Comparison of ENCODE assay signal across 12 cellular contexts in genomic region chr15:29859981-29860745, GRCh38. TPM values are rescaled to one million over a fixed set of nuclear protein-coding genes. Genes with fewer than 3 reads are reported as not detected.
DNase-seq lines count a peak whose midpoint lies in the region; ATAC-seq and TF ChIP-seq lines count a peak whose summit lies in the region.
"Had no signal": no experiment of that assay in that cellular context is flagged by ENCODE, and none has a peak within 500 bp of the region (broad histone marks: within the 10 kb centered on the region; RNA-seq: fewer than 3 reads in every experiment).

No MANE protein-coding gene starts in this region.

- H2BK120ac ChIP-seq in neuronal stem cell (ENCODE audit: low read depth, low read length): no peak overlapping the region

- H2AFZ ChIP-seq in neuronal stem cell (ENCODE audit: low read length): peak overlapping the region; percentile 19

- ATAC-seq in GM18858 (IDR thresholded peaks at IDR 0.05; ENCODE audit: unreplicated experiment): no peak
- no peak for ATAC-seq in HG02981 (IDR thresholded peaks at IDR 0.05; ENCODE audit: unreplicated experiment)
- no peak for ATAC-seq in HG03025 (IDR thresholded peaks at IDR 0.05; ENCODE audit: low FRiP score, unreplicated experiment)
- ATAC-seq: activated CD8-positive, alpha-beta T cell treated with anti-CD3 and anti-CD28 coated beads for 36 hours had no signal

- H3K79me1 ChIP-seq in neuronal stem cell (ENCODE audit: low read depth, low read length): no peaks in the 10 kb centered on the region

- H3K4ac ChIP-seq in neuronal stem cell (ENCODE audit: low read length): no peak overlapping the region

- H4K91ac ChIP-seq in neuronal stem cell (ENCODE audit: low read depth, low read length, poor library complexity): no peak overlapping the region

- peaks cover 0 to 28% (median 0%) of the 10 kb centered on the region in 11 experiments; a peak in 4 of 22 replicates for H3K27me3 ChIP-seq in BLaER1 treated with 17β-estradiol and CSF1 and Interleukin-3, amounts not matched to agents 10 nM and 100 nM
- no peaks in the 10 kb centered on the region for H3K27me3 ChIP-seq in neuronal stem cell (ENCODE audit: control insufficient read depth in 3 of 3, insufficient read depth in 3 of 3, low read depth in 1 of 3, low read length in 3 of 3)

- no peaks in the 10 kb centered on the region for H3K9me3 ChIP-seq in BLaER1 treated with 17β-estradiol and CSF1 and Interleukin-3, amounts not matched to agents 10 nM and 100 nM (replicated peaks in 1 of 11)
- no peaks in the 10 kb centered on the region for H3K9me3 ChIP-seq in neuronal stem cell (replicated peaks in 1 of 2; ENCODE audit: control insufficient read depth in 2 of 2, insufficient read depth in 1 of 2, low read depth in 1 of 2, low read length in 2 of 2)
- H3K9me3 ChIP-seq: Caco-2, HAP-1 had no signal

- no CpG with 5 or more reads among the region's 4 CpGs for WGBS in neuronal stem cell (ENCODE audit: extremely low coverage in 2 of 2, insufficient read length in 2 of 2, insufficient replicate concordance in 1 of 2), 2 donors

- peak overlapping the region in 8 of 11 experiments; percentile 2 to 55 (median 20); a peak in 9 of 22 replicates for H3K4me2 ChIP-seq in BLaER1 treated with 17β-estradiol and CSF1 and Interleukin-3, amounts not matched to agents 10 nM and 100 nM
- H3K4me2 ChIP-seq in neuronal stem cell (ENCODE audit: insufficient read depth, low read length, poor library complexity, severe bottlenecking): no peak overlapping the region

- TF ChIP-seq CTCF in NB4 (IDR thresholded peaks at IDR 0.05; ENCODE audit: low read depth, low read length): no peak
- no peak for TF ChIP-seq CTCF in choroid plexus epithelial cell (conservative IDR thresholded peaks at IDR 0.05; ENCODE audit: low read depth, low read length)

- H4K8ac ChIP-seq in neuronal stem cell (ENCODE audit: low read depth, low read length): no peak overlapping the region

- H3K27ac ChIP-seq in BLaER1 treated with 17β-estradiol and CSF1 and Interleukin-3, amounts not matched to agents 10 nM and 100 nM: no peak overlapping the region
- no peak overlapping the region for H3K27ac ChIP-seq in neuronal stem cell (replicated peaks; ENCODE audit: low read length)

- no peak overlapping the region for H3K18ac ChIP-seq in neuronal stem cell (ENCODE audit: low read length)

- no peak overlapping the region for H3K14ac ChIP-seq in neuronal stem cell (ENCODE audit: low read length)

- TF ChIP-seq POLR2A in NB4 (IDR thresholded peaks at IDR 0.05; ENCODE audit: extremely low read depth, insufficient read length): no peak

- H4K20me1 ChIP-seq in BLaER1 treated with 17β-estradiol and CSF1 and Interleukin-3, amounts not matched to agents 10 nM and 100 nM: no peaks in the 10 kb centered on the region

- H2BK5ac ChIP-seq in neuronal stem cell (ENCODE audit: low read length): no peak overlapping the region

- no peaks in the 10 kb centered on the region for H3K36me3 ChIP-seq in BLaER1 treated with 17β-estradiol and CSF1 and Interleukin-3, amounts not matched to agents 10 nM and 100 nM
- H3K36me3 ChIP-seq in neuronal stem cell (replicated peaks in 1 of 2; ENCODE audit: control insufficient read depth in 2 of 2, insufficient read depth in 2 of 2, low read length in 2 of 2): no peaks in the 10 kb centered on the region
- H3K36me3 ChIP-seq: HAP-1 had no signal

- H3K9ac ChIP-seq in BLaER1 treated with 17β-estradiol and CSF1 and Interleukin-3, amounts not matched to agents 10 nM and 100 nM: no peak overlapping the region
- H3K9ac ChIP-seq in neuronal stem cell (ENCODE audit: low read depth, low read length, poor library complexity): no peak overlapping the region

- DNase-seq in NB4 (ENCODE audit: low read depth) (peak; percentile 12), choroid plexus epithelial cell (ENCODE audit: low read depth) (peak; percentile 68), neuronal stem cell (ENCODE audit: low spot score) (no peak)
- no peak for DNase-seq in stimulated activated CD4-positive, alpha-beta T cell treated with anti-CD3 and anti-CD28 coated beads, Interleukin-4, amount 100 ng/mL, for 24 hours
- DNase-seq: activated CD8-positive, alpha-beta T cell treated with anti-CD3 and anti-CD28 coated beads for 36 hours; activated gamma-delta T cell; Caco-2 had no signal

- H3K23ac ChIP-seq in neuronal stem cell (ENCODE audit: low read depth, low read length, poor library complexity): no peak overlapping the region

- no peak overlapping the region for H2AK5ac ChIP-seq in neuronal stem cell (ENCODE audit: low read depth, low read length)

- no peak overlapping the region for H3K4me3 ChIP-seq in BLaER1 treated with 17β-estradiol and CSF1 and Interleukin-3, amounts not matched to agents 10 nM and 100 nM
- H3K4me3 ChIP-seq in NB4 (ENCODE audit: low read depth, low read length) (no peak overlapping the region), choroid plexus epithelial cell (ENCODE audit: low read depth, low read length) (no peak overlapping the region), neuronal stem cell (ENCODE audit: low read length in 2 of 2) (no peak overlapping the region)
- H3K4me3 ChIP-seq: HAP-1 had no signal

- H3K4me1 ChIP-seq in BLaER1 treated with 17β-estradiol and CSF1 and Interleukin-3, amounts not matched to agents 10 nM and 100 nM: peaks cover 0 to 14% (median 12%) of the 10 kb centered on the region in 10 experiments; a peak in 13 of 20 replicates
- H3K4me1 ChIP-seq in neuronal stem cell (ENCODE audit: control insufficient read depth in 2 of 2, insufficient read depth in 1 of 2, low read depth in 1 of 2, low read length in 2 of 2): no peaks in the 10 kb centered on the region

- no peak overlapping the region for H2BK12ac ChIP-seq in neuronal stem cell (ENCODE audit: low read length)

- no peak overlapping the region for H2BK15ac ChIP-seq in neuronal stem cell (ENCODE audit: low read length)

RNA-seq across cellular contexts. Expression of gene TJP1, which starts 37.9 kb away (rescaled TPM):
- polyA plus RNA-seq in neuronal stem cell (2013, experiment 1 of 2): 57.3 TPM
- 58.1 TPM for polyA plus RNA-seq in neuronal stem cell (2013, experiment 2 of 2)

Comparison
In these comparisons a context has a peak if more than half of its experiments do, and no peak if none do; other contexts are left out.
1. DNase-seq: peak in NB4 (single experiment) and choroid plexus epithelial cell (single experiment); none in neuronal stem cell (single experiment) and stimulated activated CD4-positive, alpha-beta T cell treated with anti-CD3 and anti-CD28 coated beads, Interleukin-4, amount 100 ng/mL, for 24 hours (single experiment).